ENCODE assay signal across 11 cellular contexts in the genomic region with DNA sequence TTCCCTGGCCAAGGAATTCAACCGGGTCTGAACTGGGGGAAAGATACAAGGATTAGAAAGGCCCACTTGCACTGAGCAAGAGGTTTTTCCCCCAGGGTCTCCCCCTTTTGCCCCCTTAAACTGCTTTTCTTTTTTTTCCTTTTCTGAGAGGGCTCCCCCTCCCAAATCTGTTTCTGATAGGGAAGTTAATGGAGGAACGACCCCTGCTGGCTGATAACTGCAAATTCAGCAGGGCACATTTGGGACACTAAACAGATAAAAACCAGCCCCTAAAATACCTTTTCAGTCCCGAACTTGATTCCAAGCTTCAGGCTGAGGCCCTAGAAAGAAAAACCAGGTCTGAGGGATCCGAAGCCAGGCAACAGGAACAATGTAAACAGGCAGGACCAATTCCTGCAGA.
DNase-seq lines count a peak whose midpoint lies in the region; TF ChIP-seq lines count a peak whose summit lies in the region.
"Had no signal": no experiment of that assay in that cellular context is flagged by ENCODE, and none has a peak within 500 bp of the region (broad histone marks: within the 10 kb centered on the region; RNA-seq: fewer than 3 reads in every experiment).

No MANE protein-coding gene starts in this region.

- H3K27me3 Mint-ChIP-seq in progenitor cell of endocrine pancreas: no peaks in the 10 kb centered on the region

- H3K27ac Mint-ChIP-seq in progenitor cell of endocrine pancreas: no peak overlapping the region

- H3K36me3 Mint-ChIP-seq in progenitor cell of endocrine pancreas (ENCODE audit: insufficient read depth): no peaks in the 10 kb centered on the region

- peaks cover 12% of the 10 kb centered on the region for H3K9me3 Mint-ChIP-seq in progenitor cell of endocrine pancreas (ENCODE audit: low read depth)

- no peaks in the 10 kb centered on the region for H4K20me1 ChIP-seq in Karpas-422 (ENCODE audit: insufficient read depth, low read depth, low read length)

- no peaks in the 10 kb centered on the region for H3K27me3 ChIP-seq in Karpas-422 (ENCODE audit: low read length)

- no peak overlapping the region for H3K27ac ChIP-seq in Karpas-422 (ENCODE audit: low read length)
- H3K27ac ChIP-seq: thoracic aorta had no signal

- no peak overlapping the region for H3K4me2 ChIP-seq in Karpas-422 (ENCODE audit: low read depth, low read length, poor library complexity, severe bottlenecking)

- H3K4me3 ChIP-seq in Karpas-422 (ENCODE audit: low read length) (no peak overlapping the region), astrocyte of the cerebellum (ENCODE audit: low read depth, low read length) (no peak overlapping the region), foreskin fibroblast (ENCODE audit: low read depth in 1 of 2, low read length in 2 of 2) (no peak overlapping the region)
- H3K4me3 ChIP-seq: thoracic aorta had no signal

- H3K4me3 Mint-ChIP-seq in progenitor cell of endocrine pancreas (ENCODE audit: low read depth): no peak overlapping the region

- H3K4me1 Mint-ChIP-seq in progenitor cell of endocrine pancreas (ENCODE audit: low read depth): no peaks in the 10 kb centered on the region

- peak; percentile 24 for TF ChIP-seq CTCF in astrocyte of the cerebellum (IDR thresholded peaks at IDR 0.05; ENCODE audit: low read depth, low read length, missing control alignments)
- TF ChIP-seq CTCF in progenitor cell of endocrine pancreas (IDR thresholded peaks at IDR 0.05; ENCODE audit: unreplicated experiment): peak; percentile 20
- TF ChIP-seq CTCF in foreskin fibroblast (IDR thresholded peaks at IDR 0.05; ENCODE audit: low read depth, low read length): no peak

- no peaks in the 10 kb centered on the region for H3K36me3 ChIP-seq in Karpas-422 (ENCODE audit: insufficient read depth, low read length)
- H3K36me3 ChIP-seq: thoracic aorta had no signal

- H3K9ac ChIP-seq in Karpas-422 (ENCODE audit: low read length): no peak overlapping the region

- DNase-seq in DMS53 (lab: John Stamatoyannopoulos, UW) (peak; percentile 13), DMS53 treated with DMSO at 0.1 percent for 48 hours (lab: John Stamatoyannopoulos, UW; ENCODE audit: unreplicated experiment) (no peak), Karpas-422 (peak; percentile 53), astrocyte of the cerebellum (ENCODE audit: low read depth) (no peak), progenitor cell of endocrine pancreas (ENCODE audit: low spot score, unreplicated experiment) (no peak), foreskin fibroblast (no peak), medulla oblongata (ENCODE audit: extremely low spot score) (no peak), NCI-H2227 treated with DMSO at 0.1 percent for 48 hours (lab: John Stamatoyannopoulos, UW) (no peak)
- DNase-seq: MV-4-11, SHP77 treated with DMSO at 0.1 percent for 48 hours had no signal

- no peaks in the 10 kb centered on the region for H3K4me1 ChIP-seq in Karpas-422 (ENCODE audit: low read length)

- no peak overlapping the region for H2AFZ ChIP-seq in Karpas-422 (ENCODE audit: low read length)

- no peaks in the 10 kb centered on the region for H3K79me2 ChIP-seq in Karpas-422 (ENCODE audit: low read length)

- H3K9me3 ChIP-seq in Karpas-422 (ENCODE audit: low read length): no peaks in the 10 kb centered on the region; the same call in 1 of the 2 replicates
- H3K9me3 ChIP-seq: thoracic aorta had no signal

- H3K9me2 ChIP-seq in Karpas-422 (replicated peaks; ENCODE audit: insufficient read depth, low read length): no peaks in the 10 kb centered on the region

- in situ Hi-C loops in astrocyte of the cerebellum (cut with HindIII; ENCODE audit: low sequenced_read_pairs): no loop called here

Comparison
In these comparisons a context has a peak if more than half of its experiments do, and no peak if none do; other contexts are left out.
1. DNase-seq: peak in DMS53 (single experiment) and Karpas-422 (single experiment); none in DMS53 treated with DMSO at 0.1 percent for 48 hours (single experiment), astrocyte of the cerebellum (single experiment), progenitor cell of endocrine pancreas (single experiment), foreskin fibroblast (0 of 2), medulla oblongata (single experiment) and NCI-H2227 treated with DMSO at 0.1 percent for 48 hours (single experiment).